ENCODE assay signal across 23 cellular contexts in the genomic region with DNA sequence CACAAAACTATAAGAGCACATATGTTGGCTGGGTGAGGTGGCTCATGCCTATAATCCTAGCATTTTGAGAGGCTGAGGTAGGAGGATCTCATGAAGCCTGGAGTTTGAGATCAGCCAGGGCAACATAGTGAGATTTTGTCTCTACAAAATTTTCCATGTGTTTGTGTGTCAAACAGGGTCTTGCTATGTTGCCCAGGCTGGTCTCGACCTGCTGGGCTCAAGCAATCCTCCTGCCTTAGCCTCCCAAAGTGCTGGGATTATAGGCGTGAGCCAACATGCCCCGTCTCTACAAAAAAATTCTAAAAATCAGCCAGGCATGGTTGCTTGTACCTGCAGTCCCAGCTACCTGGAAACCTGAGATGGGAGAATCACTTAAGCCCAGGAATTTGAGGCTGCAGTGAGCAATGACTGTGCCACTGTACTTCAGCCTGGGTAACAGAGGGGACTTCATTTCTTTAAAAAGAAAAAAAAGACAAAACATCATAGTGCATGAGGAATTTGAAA. TPM values are rescaled to one million over a fixed set of nuclear protein-coding genes. Genes with fewer than 3 reads are reported as not detected.
A peak's percentile ranks its signal among the peaks of the same experiment; 100 is the strongest.
DNase-seq lines count a peak whose midpoint lies in the region; ATAC-seq, FAIRE-seq and TF ChIP-seq lines count a peak whose summit lies in the region.
"Had no signal": no experiment of that assay in that cellular context is flagged by ENCODE, and none has a peak within 500 bp of the region (broad histone marks: within the 10 kb centered on the region; RNA-seq: fewer than 3 reads in every experiment).

No MANE protein-coding gene starts in this region.

- CTCF ChIA-PET in HepG2 (lab: Yijun Ruan, JAX; ENCODE audit: low intra/inter-chr PET ratio, low total read pairs) (no interaction called here), WTC11 (lab: Charles Lee) (no interaction called here)
- CTCF ChIA-PET in activated CD4-positive, alpha-beta T cell treated with anti-CD3 and anti-CD28 coated beads for 36 hours (lab: Charles Lee) = no interaction called here

- no peak overlapping the region for H3K9ac ChIP-seq in HepG2 (ENCODE audit: insufficient read depth, low read depth, low read length)
- H3K9ac ChIP-seq: BLaER1 treated with 17β-estradiol and CSF1 and Interleukin-3, amounts not matched to agents 10 nM and 100 nM had no signal

- no peak for TF ChIP-seq RAD21 in HepG2 (CRISPR knock-in tag; IDR thresholded peaks at IDR 0.05)

- 93% methylated on average over 3 of the region's 3 CpGs for WGBS in HepG2 (ENCODE audit: low lambda C conversion rate)
- no CpG with 5 or more reads among the region's 3 CpGs for WGBS in right lobe of liver (ENCODE audit: insufficient coverage, low coverage, low lambda C conversion rate, missing lambda C conversion rate)

- H2AFZ ChIP-seq in HepG2 (ENCODE audit: low read length) = no peak overlapping the region

- no peak for ATAC-seq in HepG2
- no peak for ATAC-seq in right lobe of liver
- ATAC-seq in WTC11 = no peak
- no peak for ATAC-seq in Right ventricle myocardium superior (ENCODE audit: poor library complexity)
- no peak for ATAC-seq in activated CD4-positive, alpha-beta T cell treated with anti-CD3 and anti-CD28 coated beads for 36 hours
- ATAC-seq in GM18505 (IDR thresholded peaks at IDR 0.05; ENCODE audit: unreplicated experiment) = no peak
- ATAC-seq: A549; CD8-positive, alpha-beta T cell had no signal

- H3K9me3 ChIP-seq in HepG2 (ENCODE audit: low read length) (no peaks in the 10 kb centered on the region), right lobe of liver (no peaks in the 10 kb centered on the region)
- H3K9me3 ChIP-seq: A549; BLaER1 treated with 17β-estradiol and CSF1 and Interleukin-3, amounts not matched to agents 10 nM and 100 nM; Caco-2 had no signal

- H3K79me2 ChIP-seq in HepG2 (ENCODE audit: insufficient read depth, low read length) = no peaks in the 10 kb centered on the region

- H3K4me3 ChIP-seq in HepG2 (replicated peaks in 1 of 3; ENCODE audit: insufficient read depth in 1 of 3, low read depth in 2 of 3, low read length in 3 of 3) (no peak overlapping the region), right lobe of liver (no peak overlapping the region)
- H3K4me3 ChIP-seq: A549; BLaER1 treated with 17β-estradiol and CSF1 and Interleukin-3, amounts not matched to agents 10 nM and 100 nM had no signal

- FAIRE-seq in HepG2 (lab: Jason Lieb, UNC) = no peak
- FAIRE-seq: A549, D721Med, G401.6, GM12891, GM18507 had no signal

- H4K20me1 ChIP-seq in HepG2 (ENCODE audit: insufficient read depth, low read length) = no peaks in the 10 kb centered on the region

- no peak for TF ChIP-seq EP300 in HepG2 (IDR thresholded peaks at IDR 0.05; ENCODE audit: low read depth in 2 of 2, low read length in 2 of 2)
- no peak for TF ChIP-seq EP300 in HepG2 (CRISPR knock-in tag; IDR thresholded peaks at IDR 0.05; ENCODE audit: borderline replicate concordance)

- POLR2A ChIA-PET in HepG2 (lab: Yijun Ruan, JAX) (no interaction called here), WTC11 (lab: Charles Lee) (no interaction called here)
- POLR2A ChIA-PET in activated CD4-positive, alpha-beta T cell treated with anti-CD3 and anti-CD28 coated beads for 36 hours (lab: Charles Lee) = no interaction called here

- H3K36me3 Mint-ChIP-seq in WTC11 (peaks cover 95% of the 10 kb centered on the region), glutamatergic neuron (ENCODE audit: unreplicated experiment) (peaks cover 3% of the 10 kb centered on the region)
- H3K36me3 Mint-ChIP-seq in activated CD4-positive, alpha-beta T cell treated with anti-CD3 and anti-CD28 coated beads for 36 hours (ENCODE audit: low read depth) = peaks cover 57% of the 10 kb centered on the region

- H3K9me3 Mint-ChIP-seq in WTC11 = no peaks in the 10 kb centered on the region
- H3K9me3 Mint-ChIP-seq in glutamatergic neuron (ENCODE audit: unreplicated experiment) = peaks cover 1% of the 10 kb centered on the region
- no peaks in the 10 kb centered on the region for H3K9me3 Mint-ChIP-seq in activated CD4-positive, alpha-beta T cell treated with anti-CD3 and anti-CD28 coated beads for 36 hours (ENCODE audit: low read depth)
- H3K9me3 Mint-ChIP-seq: CD4-positive, alpha-beta T cell; CD8-positive, alpha-beta T cell had no signal

- TF ChIP-seq CTCF in HepG2 (CRISPR knock-in tag; IDR thresholded peaks at IDR 0.05) = no peak
- TF ChIP-seq CTCF in right lobe of liver (IDR thresholded peaks at IDR 0.05) = no peak
- TF ChIP-seq CTCF in WTC11 (IDR thresholded peaks at IDR 0.05) = no peak
- TF ChIP-seq CTCF in glutamatergic neuron (IDR thresholded peaks at IDR 0.05; ENCODE audit: partially characterized antibody, unreplicated experiment) = no peak

- H3K4me3 Mint-ChIP-seq in WTC11 (no peak overlapping the region), glutamatergic neuron (ENCODE audit: unreplicated experiment) (no peak overlapping the region)
- no peak overlapping the region for H3K4me3 Mint-ChIP-seq in activated CD4-positive, alpha-beta T cell treated with anti-CD3 and anti-CD28 coated beads for 36 hours
- H3K4me3 Mint-ChIP-seq: B cell; CD4-positive, alpha-beta T cell; CD8-positive, alpha-beta T cell had no signal

- no peak overlapping the region for H3K27ac Mint-ChIP-seq in WTC11
- H3K27ac Mint-ChIP-seq in glutamatergic neuron (ENCODE audit: unreplicated experiment) = peak overlapping the region; percentile 43
- no peak overlapping the region for H3K27ac Mint-ChIP-seq in activated CD4-positive, alpha-beta T cell treated with anti-CD3 and anti-CD28 coated beads for 36 hours
- H3K27ac Mint-ChIP-seq: B cell; CD4-positive, alpha-beta T cell had no signal

- H3K36me3 ChIP-seq in HepG2 (replicated peaks in 1 of 2; ENCODE audit: control insufficient read depth in 1 of 2, insufficient read depth in 2 of 2, low read length in 2 of 2) (peaks cover 33 to 96% of the 10 kb centered on the region in 2 experiments), right lobe of liver (peaks cover 0 to 98% (median 62%) of the 10 kb centered on the region in 4 donors)

- TF ChIP-seq POLR2A in HepG2 (IDR thresholded peaks at IDR 0.05; ENCODE audit: insufficient read depth in 1 of 2, low read depth in 2 of 2, low read length in 2 of 2) = no peak
- no peak for TF ChIP-seq POLR2A in right lobe of liver (IDR thresholded peaks at IDR 0.05)
- TF ChIP-seq POLR2A in GM18505 (IDR thresholded peaks at IDR 0.05; ENCODE audit: borderline replicate concordance, extremely low read depth, insufficient read depth, insufficient read length) = no peak

- intact Hi-C loops in HepG2 (cut with micrococcal nuclease; ENCODE audit: unreplicated experiment) (no loop called here), right lobe of liver (cut with DNase I) (no loop called here), Right ventricle myocardium superior (cut with DNase I) (no loop called here)
- intact Hi-C loops in activated CD4-positive, alpha-beta T cell treated with anti-CD3 and anti-CD28 coated beads for 36 hours (cut with DNase I, micrococcal nuclease) = loop anchor here in 1 of 2 experiments (5.0 kb wide), 1 partner anchor 35 kb away; no protein-coding TSS in a partner anchor

- H3K4me1 ChIP-seq in HepG2 (ENCODE audit: insufficient read depth, low read length) = no peaks in the 10 kb centered on the region
- H3K4me1 ChIP-seq in right lobe of liver = no peaks in the 10 kb centered on the region
- H3K4me1 ChIP-seq: A549, Caco-2 had no signal

- BruUV-seq in HepG2 (replicated peaks; lab: Mats Ljungman, UMichigan) = no TSS peak

- in situ Hi-C loops in HepG2 (cut with HindIII; ENCODE audit: extremely low pct_ligation_motif_present, low pct_unique_long_range_greater_than_20kb) = loop anchor here (5.0 kb wide), 1 partner anchor 35 kb away; no protein-coding TSS in a partner anchor

- no peak overlapping the region for H3K4me2 ChIP-seq in HepG2 (ENCODE audit: low read depth, low read length)
- H3K4me2 ChIP-seq: A549; BLaER1 treated with 17β-estradiol and CSF1 and Interleukin-3, amounts not matched to agents 10 nM and 100 nM had no signal

- no peak overlapping the region for H3K27ac ChIP-seq in HepG2 (ENCODE audit: extremely low read length, insufficient read depth, low read length)
- no peak overlapping the region for H3K27ac ChIP-seq in right lobe of liver
- H3K27ac ChIP-seq: 22Rv1; A549; BLaER1 treated with 17β-estradiol and CSF1 and Interleukin-3, amounts not matched to agents 10 nM and 100 nM; C4-2B had no signal

- H3K27me3 Mint-ChIP-seq in WTC11 (ENCODE audit: low read depth) (no peaks in the 10 kb centered on the region), glutamatergic neuron (ENCODE audit: unreplicated experiment) (peaks cover 3% of the 10 kb centered on the region)
- no peaks in the 10 kb centered on the region for H3K27me3 Mint-ChIP-seq in activated CD4-positive, alpha-beta T cell treated with anti-CD3 and anti-CD28 coated beads for 36 hours
- H3K27me3 Mint-ChIP-seq: B cell; CD4-positive, alpha-beta T cell had no signal

- no peaks in the 10 kb centered on the region for H3K27me3 ChIP-seq in HepG2 (ENCODE audit: control insufficient read depth in 1 of 2, insufficient read depth in 2 of 2, low read length in 2 of 2)
- no peaks in the 10 kb centered on the region for H3K27me3 ChIP-seq in right lobe of liver
- H3K27me3 ChIP-seq: BLaER1 treated with 17β-estradiol and CSF1 and Interleukin-3, amounts not matched to agents 10 nM and 100 nM had no signal

- DNase-seq in HepG2 (ENCODE audit: low spot score) = no peak
- DNase-seq in right lobe of liver = no peak
- no peak for DNase-seq in WTC11 (ENCODE audit: low spot score)
- DNase-seq in glutamatergic neuron = no peak
- no peak for DNase-seq in Right ventricle myocardium superior
- no peak for DNase-seq in activated CD4-positive, alpha-beta T cell treated with anti-CD3 and anti-CD28 coated beads for 36 hours
- DNase-seq: AML-193; Caco-2; Calu3; CD4-positive, alpha-beta T cell; CD8-positive, alpha-beta T cell; DMS79 treated with DMSO at 0.1 percent for 48 hours; GF-D8 had no signal

- H3K4me1 Mint-ChIP-seq in WTC11 = no peaks in the 10 kb centered on the region
- H3K4me1 Mint-ChIP-seq in glutamatergic neuron (ENCODE audit: low read depth, unreplicated experiment) = no peaks in the 10 kb centered on the region
- no peaks in the 10 kb centered on the region for H3K4me1 Mint-ChIP-seq in activated CD4-positive, alpha-beta T cell treated with anti-CD3 and anti-CD28 coated beads for 36 hours
- H3K4me1 Mint-ChIP-seq: B cell had no signal

RNA-seq across cellular contexts. Expression of a gene that starts 28.3 kb away (rescaled TPM):
- total RNA-seq in HepG2 (2016; rRNA removed; fragmentation: Illumina TruSeq; extraction: Trizol) (0.87 and 2.2 TPM in 2 replicates), right lobe of liver (under 1 TPM in 2 of 6 experiments, not detected in 4; 0.09 to 0.27 TPM), WTC11 (2021) (4.0 to 5.2 TPM (median 4.5 TPM) in 3 replicates), glutamatergic neuron (ENCODE audit: unreplicated experiment) (0.81 TPM), Right ventricle myocardium superior (0.24 TPM)
- 0.88 and 1.5 TPM in 2 replicates for total RNA-seq in HepG2 (2016; cell fraction: cytosol; rRNA removed; fragmentation: Illumina TruSeq; extraction: Trizol; ENCODE audit: low read depth)
- 1.0 and 2.2 TPM in 2 replicates for total RNA-seq in HepG2 (2016; cell fraction: insoluble cytoplasmic fraction; rRNA removed; fragmentation: Illumina TruSeq; extraction: Trizol)
- total RNA-seq in HepG2 (2016; cell fraction: membrane; rRNA removed; fragmentation: Illumina TruSeq; extraction: Trizol) = 2.2 and 2.9 TPM in 2 replicates
- 1.5 and 1.7 TPM in 2 replicates for total RNA-seq in HepG2 (2016; cell fraction: nucleus; rRNA removed; fragmentation: Illumina TruSeq; extraction: Trizol)
- polyA plus RNA-seq in HepG2 (2011; rRNA removed) = 0.53 and 0.94 TPM in 2 replicates
- 0.90 and 1.4 TPM in 2 replicates for polyA plus RNA-seq in HepG2 (2011; cell fraction: cytosol; rRNA removed)
- 1.0 and 1.3 TPM in 2 replicates for polyA plus RNA-seq in HepG2 (2011; cell fraction: nucleus; rRNA removed)
- 0.43 and 0.53 TPM in 2 replicates for polyA plus RNA-seq in HepG2 (2012)
- polyA plus RNA-seq in HepG2 (2016; cell fraction: cytosol; fragmentation: Illumina TruSeq; extraction: Trizol; ENCODE audit: low read depth) = 0.84 and 1.2 TPM in 2 replicates
- 0.85 and 1.4 TPM in 2 replicates for polyA plus RNA-seq in HepG2 (2016; cell fraction: insoluble cytoplasmic fraction; fragmentation: Illumina TruSeq; extraction: Trizol; ENCODE audit: low read depth)
- polyA plus RNA-seq in HepG2 (2016; cell fraction: membrane; fragmentation: Illumina TruSeq; extraction: Trizol; ENCODE audit: low read depth) = 1.8 and 2.0 TPM in 2 replicates
- polyA plus RNA-seq in HepG2 (2016; cell fraction: nucleus; fragmentation: Illumina TruSeq; extraction: Trizol; ENCODE audit: insufficient read depth, low read depth) = 2.1 and 2.2 TPM in 2 replicates
- 0.54 and 5.2 TPM in 2 replicates for polyA minus RNA-seq in HepG2 (2011; rRNA and poly(A)+ RNA removed; ENCODE audit: low replicate concordance)
- polyA minus RNA-seq in HepG2 (2011; cell fraction: cytosol; rRNA and poly(A)+ RNA removed) = 1.2 and 1.4 TPM in 2 replicates
- polyA minus RNA-seq in HepG2 (2011; cell fraction: nucleus; rRNA and poly(A)+ RNA removed) = 1.5 and 2.3 TPM in 2 replicates
- total RNA-seq in activated CD4-positive, alpha-beta T cell treated with anti-CD3 and anti-CD28 coated beads for 36 hours = under 1 TPM; 0.11 to 0.23 TPM
- total RNA-seq: CD4-positive, alpha-beta T cell had no signal
